Comparison of ENCODE assay signal across 8 cellular contexts in genomic region chr3:187066228-187066995, GRCh38.
DNase-seq lines count a peak whose midpoint lies in the region; ATAC-seq, FAIRE-seq and TF ChIP-seq lines count a peak whose summit lies in the region.

No MANE protein-coding gene starts in this region.

- WGBS in GM12878 (ENCODE audit: insufficient coverage, insufficient replicate concordance, low lambda C conversion rate, missing lambda C conversion rate) = 19% methylated on average over 7 of the region's 7 CpGs

- H3K4me3 ChIP-seq in breast epithelium (no peak overlapping the region), Peyer's patch (no peak overlapping the region), GM12878 (no peak overlapping the region)

- H3K4me1 ChIP-seq in breast epithelium (peaks cover 4 to 10% of the 10 kb centered on the region in 2 donors), Peyer's patch (peaks cover 0 to 11% (median 2%) of the 10 kb centered on the region in 4 donors), GM12878 (ENCODE audit: control insufficient read depth, insufficient read depth, low read length) (peaks cover 41% of the 10 kb centered on the region)

- ATAC-seq in HG02798 (IDR thresholded peaks at IDR 0.05; ENCODE audit: poor library complexity, unreplicated experiment) (peak; percentile 34), GM12878 (peak; percentile 67), memory B cell (ENCODE audit: low read depth) (peak; percentile 59)

- RAD21 ChIA-PET in GM12878 (lab: Charles Lee; ENCODE audit: unreplicated experiment) = interaction anchor here (0.6 to 4.3 kb wide), 14 partner anchors 22 to 245 kb away, joined by 3 to 37 read pairs (median 6); partner anchors contain the start of gene ST6GAL1

- H3K27me3 ChIP-seq in breast epithelium (no peaks in the 10 kb centered on the region), Peyer's patch (no peaks in the 10 kb centered on the region), GM12878 (replicated peaks in 1 of 2; ENCODE audit: control insufficient read depth in 2 of 2, insufficient read depth in 2 of 2, low read length in 1 of 2) (no peaks in the 10 kb centered on the region)

- H3K9ac ChIP-seq in GM12878 (ENCODE audit: control insufficient read depth, insufficient read depth, low read length) = peak overlapping the region; percentile 59

- peak; percentile 71 for TF ChIP-seq RAD21 in GM12878 (IDR thresholded peaks at IDR 0.05; ENCODE audit: insufficient read depth, low read depth, low read length)

- TF ChIP-seq EP300 in GM12878 (IDR thresholded peaks at IDR 0.05; ENCODE audit: borderline replicate concordance in 1 of 2, control insufficient read depth in 1 of 2, low read depth in 2 of 2, low read length in 2 of 2) = no peak

- H3K9me3 ChIP-seq in breast epithelium (no peaks in the 10 kb centered on the region), Peyer's patch (no peaks in the 10 kb centered on the region), GM12878 (replicated peaks; ENCODE audit: control insufficient read depth, insufficient read depth, low read length) (no peaks in the 10 kb centered on the region; the same call in 2 of the 3 replicates)

- peak; percentile 87 for FAIRE-seq in GM12878 (lab: Jason Lieb, UNC)

- H4K20me1 ChIP-seq in GM12878 (ENCODE audit: control insufficient read depth, insufficient read depth) = no peaks in the 10 kb centered on the region

- SMC1A ChIA-PET in GM12878 (lab: Charles Lee; ENCODE audit: uncharacterized antibody, unreplicated experiment) = interaction anchor here (0.6 to 3.4 kb wide), 19 partner anchors 17 to 217 kb away, joined by 3 to 16 read pairs (median 5); partner anchors contain the start of gene RPL39L

- in situ Hi-C loops in GM12878 (cut with MboI) = no loop called here

- intact Hi-C loops in MCF 10A (cut with micrococcal nuclease) = loop anchor here (2.0 kb wide), 1 partner anchor 218 kb away; no protein-coding TSS in a partner anchor
- intact Hi-C loops in breast epithelium (cut with DNase I; ENCODE audit: low total_unique reads) = no loop called here
- intact Hi-C loops in GM12878 (cut with micrococcal nuclease; ENCODE audit: unreplicated experiment) = loop anchor here (1.0 to 5.0 kb wide), 2 partner anchors 134 to 217 kb away; partner anchors contain the start of gene ST6GAL1

- H3K27me3 Mint-ChIP-seq in MCF 10A (ENCODE audit: insufficient read depth, unreplicated experiment) (no peaks in the 10 kb centered on the region), memory B cell (no peaks in the 10 kb centered on the region)

- H3K9me3 Mint-ChIP-seq in MCF 10A (ENCODE audit: unreplicated experiment) (peaks cover 7% of the 10 kb centered on the region), memory B cell (peaks cover 3% of the 10 kb centered on the region)

- H3K4me1 Mint-ChIP-seq in MCF 10A (ENCODE audit: insufficient read depth, unreplicated experiment) = peaks cover 48% of the 10 kb centered on the region
- H3K4me1 Mint-ChIP-seq in memory B cell = peaks cover 63% of the 10 kb centered on the region

- TF ChIP-seq CTCF in MCF 10A (IDR thresholded peaks at IDR 0.05; ENCODE audit: unreplicated experiment) (peak; percentile 19), breast epithelium (IDR thresholded peaks at IDR 0.05) (no peak), Peyer's patch (IDR thresholded peaks at IDR 0.05) (peak in 3 of 6 experiments; percentile 20 to 43 (median 41)), GM12878 (IDR thresholded peaks at IDR 0.05 in 2 of 3, conservative IDR thresholded peaks at IDR 0.05 in 1 of 3; ENCODE audit: control insufficient read depth in 2 of 3, extremely low read depth in 1 of 3, insufficient read depth in 1 of 3, low read depth in 3 of 3, low read length in 3 of 3) (peak; percentile 34 to 71 (median 48); a peak in 5 of 6 replicates)

- no TSS peak for BruUV-seq in MCF 10A (replicated peaks; lab: Mats Ljungman, UMichigan)
- BruUV-seq in GM12878 (replicated peaks; lab: Mats Ljungman, UMichigan) = TSS peak; percentile 7

- POLR2A ChIA-PET in MCF 10A (lab: Yijun Ruan, JAX) = interaction anchor here (0.6 to 1.2 kb wide), 2 partner anchors 151 to 1391 kb away, joined by 3 read pairs; no protein-coding TSS in a partner anchor
- POLR2A ChIA-PET in GM12878 (lab: Charles Lee) = interaction anchor here (0.7 to 2.0 kb wide), 5 partner anchors 29 to 70 kb away, joined by 3 to 9 read pairs (median 5); no protein-coding TSS in a partner anchor

- no peak for TF ChIP-seq POLR2A in breast epithelium (IDR thresholded peaks at IDR 0.05)
- no peak for TF ChIP-seq POLR2A in Peyer's patch (IDR thresholded peaks at IDR 0.05)
- TF ChIP-seq POLR2A in GM12878 (IDR thresholded peaks at IDR 0.05; ENCODE audit: low read depth, low read length) = peak; percentile 22; the same call in 1 of the 2 replicates

- H3K36me3 ChIP-seq in breast epithelium (no peaks in the 10 kb centered on the region), Peyer's patch (no peaks in the 10 kb centered on the region), GM12878 (ENCODE audit: control insufficient read depth in 2 of 2, insufficient read depth in 2 of 2, low read length in 1 of 2) (peaks cover 11 to 22% of the 10 kb centered on the region in 2 experiments)

- H3K27ac ChIP-seq in breast epithelium = no peak overlapping the region
- peak overlapping the region in 3 of 4 donors; percentile 25 to 81 (median 62) for H3K27ac ChIP-seq in Peyer's patch
- peak overlapping the region; percentile 82 for H3K27ac ChIP-seq in GM12878 (ENCODE audit: control insufficient read depth, insufficient read depth)

- H3K27ac Mint-ChIP-seq in MCF 10A (ENCODE audit: low read depth, unreplicated experiment) (no peak overlapping the region), memory B cell (peak overlapping the region; percentile 99)

- H3K4me2 ChIP-seq in GM12878 (ENCODE audit: control insufficient read depth, insufficient read depth) = peak overlapping the region; percentile 78

- DNase-seq in MCF 10A (ENCODE audit: unreplicated experiment) (peak; percentile 83), breast epithelium (ENCODE audit: low spot score in 2 of 2) (no peak), Peyer's patch (peak in 1 of 3 donors; percentile 69), GM12878 (ENCODE audit: low read depth, low spot score) (no peak), memory B cell (ENCODE audit: low spot score in 2 of 2) (peak; percentile 58 to 69), NCI-H2227 treated with DMSO at 0.1 percent for 48 hours (lab: John Stamatoyannopoulos, UW) (no peak), T1000 (lab: John Stamatoyannopoulos, UW) (no peak)

- no peak overlapping the region for H3K4me3 Mint-ChIP-seq in MCF 10A (ENCODE audit: unreplicated experiment)
- peak overlapping the region; percentile 76 for H3K4me3 Mint-ChIP-seq in memory B cell

- H3K36me3 Mint-ChIP-seq in MCF 10A (ENCODE audit: insufficient read depth, unreplicated experiment) = peaks cover 5% of the 10 kb centered on the region
- H3K36me3 Mint-ChIP-seq in memory B cell = peaks cover 34% of the 10 kb centered on the region

- H3K79me2 ChIP-seq in GM12878 (ENCODE audit: control insufficient read depth, insufficient read depth, low read length) = peaks cover 28% of the 10 kb centered on the region

- CTCF ChIA-PET in MCF 10A (lab: Yijun Ruan, JAX) (interaction anchor here (0.6 to 2.1 kb wide), 2 partner anchors 98 to 595 kb away, joined by 6 to 7 read pairs; no protein-coding TSS in a partner anchor), GM12878 (lab: Yijun Ruan, JAX) (interaction anchor here (0.7 to 3.7 kb wide), 17 partner anchors 8 to 217 kb away, joined by 3 to 22 read pairs (median 6); partner anchors contain the start of gene RPL39L)

- H2AFZ ChIP-seq in GM12878 (ENCODE audit: control insufficient read depth, low read depth, low read length) = no peak overlapping the region

TF ChIP-seq in GM12878, 131 proteins besides CTCF, POLR2A, EP300 and RAD21 (continues in another document):
- TF ChIP-seq EED (IDR thresholded peaks at IDR 0.05; ENCODE audit: low read depth) = peak; percentile 39; the same call in 1 of the 2 replicates
- TF ChIP-seq SRF (IDR thresholded peaks at IDR 0.05; ENCODE audit: low read depth in 2 of 2, low read length in 2 of 2) = 0 out of 4 replicates have a peak, but pooled peaks of 1 of the 2 experiments have one; percentile 61
- TF ChIP-seq ZNF384 (IDR thresholded peaks at IDR 0.05; ENCODE audit: borderline replicate concordance, low read depth, low read length) = 0 out of 2 replicates have a peak, but pooled peaks have one; percentile 2
- TF ChIP-seq RUNX3 (IDR thresholded peaks at IDR 0.05; ENCODE audit: low read length) = peak; percentile 38
- TF ChIP-seq IRF4 (IDR thresholded peaks at IDR 0.05; ENCODE audit: low read depth, low read length) = 0 out of 2 replicates have a peak, but pooled peaks have one; percentile 9
- TF ChIP-seq SP1 (IDR thresholded peaks at IDR 0.05; ENCODE audit: low read depth, low read length) = no peak
- no peak for TF ChIP-seq JUND (IDR thresholded peaks at IDR 0.05; ENCODE audit: low read depth, low read length)
- no peak for TF ChIP-seq MEF2B (IDR thresholded peaks at IDR 0.05; ENCODE audit: partially characterized antibody, poor library complexity, severe bottlenecking)
- peak; percentile 45; the same call in 1 of the 2 replicates for TF ChIP-seq SMC3 (IDR thresholded peaks at IDR 0.05; ENCODE audit: borderline replicate concordance, low read length)
- peak in 1 of 2 experiments; percentile 52; a peak in 1 of 4 replicates for TF ChIP-seq ETV6 (conservative IDR thresholded peaks at IDR 0.05 in 1 of 2, IDR thresholded peaks at IDR 0.05 in 1 of 2; ENCODE audit: borderline replicate concordance in 1 of 2, low read depth in 1 of 2)
- no peak for TF ChIP-seq KAT2A (conservative IDR thresholded peaks at IDR 0.05; ENCODE audit: control insufficient read depth, low read depth, low read length)
- no peak for TF ChIP-seq SIN3A (IDR thresholded peaks at IDR 0.05; ENCODE audit: low read depth, low read length)
- TF ChIP-seq TARDBP (IDR thresholded peaks at IDR 0.05; ENCODE audit: borderline replicate concordance) = peak; percentile 49; the same call in 1 of the 2 replicates
- peak; percentile 57; the same call in 1 of the 2 replicates for TF ChIP-seq YY1 (IDR thresholded peaks at IDR 0.05; ENCODE audit: low read depth, low read length)
- TF ChIP-seq RAD51 (IDR thresholded peaks at IDR 0.05) = no peak
- 0 out of 2 replicates have a peak, but pooled peaks have one; percentile 48 for TF ChIP-seq POLR2AphosphoS5 (IDR thresholded peaks at IDR 0.05; ENCODE audit: low read length)
- TF ChIP-seq MEF2A (IDR thresholded peaks at IDR 0.05; ENCODE audit: insufficient read depth, low read depth, low read length) = peak; percentile 68; the same call in 1 of the 2 replicates
- TF ChIP-seq TCF12 (IDR thresholded peaks at IDR 0.05; ENCODE audit: low read depth, low read length) = peak; percentile 71; the same call in 1 of the 2 replicates
- no peak for TF ChIP-seq NFYA (IDR thresholded peaks at IDR 0.05; ENCODE audit: borderline replicate concordance, low read depth, low read length)
- TF ChIP-seq CREB1 (IDR thresholded peaks at IDR 0.05; ENCODE audit: low read depth) = peak; percentile 42; the same call in 1 of the 2 replicates
- peak; percentile 3; the same call in 1 of the 3 replicates for TF ChIP-seq POU2F2 (IDR thresholded peaks at IDR 0.05; ENCODE audit: borderline replicate concordance, low read depth, low read length)
- TF ChIP-seq NFIC (IDR thresholded peaks at IDR 0.05; ENCODE audit: low read depth, low read length) = peak; percentile 22; the same call in 1 of the 2 replicates

Comparison
In these comparisons a context has a peak if more than half of its experiments do, and no peak if none do; other contexts are left out.
1. DNase-seq: peak in MCF 10A (single experiment) and memory B cell (2 of 2); none in breast epithelium (0 of 2), GM12878 (single experiment), NCI-H2227 treated with DMSO at 0.1 percent for 48 hours (single experiment) and T1000 (single experiment).
2. CTCF ChIP-seq: peak in MCF 10A (single experiment) and GM12878 (3 of 3); none in breast epithelium (0 of 3).
3. H3K27ac ChIP-seq: peak in Peyer's patch (3 of 4) and GM12878 (single experiment); none in breast epithelium (0 of 2).
4. Peak in every context shown above with its lines, with median percentiles within 50 percentile points of each other: ATAC-seq.